In the genomic region with DNA sequence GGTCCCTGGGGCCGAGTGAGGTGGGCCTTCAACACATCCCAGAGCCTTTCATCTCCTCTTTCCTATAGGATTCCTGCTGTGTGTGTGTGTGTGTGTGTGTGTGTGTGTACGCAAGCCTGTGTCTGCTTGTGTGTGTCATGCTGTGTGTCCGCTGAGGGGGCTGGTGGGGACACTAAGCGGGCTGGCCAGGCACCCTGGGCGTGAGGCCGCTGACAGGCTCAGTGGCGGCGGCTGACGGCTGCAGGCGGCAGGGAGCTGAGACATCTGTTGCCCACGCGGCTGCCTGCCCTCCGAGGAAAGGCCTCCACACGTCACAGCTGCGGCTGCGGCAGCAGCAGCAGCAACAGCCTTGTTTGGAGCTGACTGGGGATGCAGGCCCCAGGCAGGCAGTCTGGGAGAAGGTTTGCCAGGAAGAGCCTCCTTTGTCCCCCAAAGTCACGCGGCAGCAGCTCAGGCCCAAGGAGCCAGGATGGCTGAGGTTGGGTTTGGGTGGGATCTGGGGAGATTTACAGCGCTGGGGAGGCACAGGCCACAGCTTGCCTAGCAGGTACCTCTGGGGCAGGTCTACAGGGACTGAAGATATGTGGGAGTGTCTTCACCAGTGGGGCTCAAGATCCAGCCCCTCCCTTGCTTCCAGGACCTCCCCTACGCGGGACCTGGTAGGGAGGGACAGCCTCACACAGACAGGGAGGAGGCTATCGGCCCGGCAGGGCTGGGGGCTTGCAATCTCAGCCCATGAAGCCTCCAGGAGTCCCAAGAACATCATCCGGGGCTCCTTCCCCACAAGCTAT, we compare ENCODE assay signal across 8 cellular contexts. TPM values are rescaled to one million over a fixed set of nuclear protein-coding genes. Genes with fewer than 3 reads are reported as not detected.
DNase-seq lines count a peak whose midpoint lies in the region; ATAC-seq, FAIRE-seq and TF ChIP-seq lines count a peak whose summit lies in the region.

No MANE protein-coding gene starts in this region.

- H3K4me3 Mint-ChIP-seq in activated CD8-positive, alpha-beta T cell treated with anti-CD3 and anti-CD28 coated beads, Interleukin-2, amount 10 ng/mL, durations not matched to agents 7 days and 5 days, result no peak overlapping the region

- no peak overlapping the region for H3K27ac Mint-ChIP-seq in activated CD8-positive, alpha-beta T cell treated with anti-CD3 and anti-CD28 coated beads, Interleukin-2, amount 10 ng/mL, durations not matched to agents 7 days and 5 days

- peak overlapping the region; percentile 96 for H3K27ac ChIP-seq in endothelial cell of umbilical vein (ENCODE audit: insufficient read depth, low read depth, low read length)

- CTCF ChIA-PET in AG04449 (lab: Yijun Ruan, JAX), result interaction anchor here (0.9 to 21.8 kb wide), 3 partner anchors 14 to 127 kb away, joined by 3 to 416 read pairs (median 36); no protein-coding TSS in a partner anchor
- CTCF ChIA-PET in endothelial cell of umbilical vein (lab: Charles Lee), result interaction anchor here (0.9 to 7.8 kb wide), 7 partner anchors 9 to 241 kb away, joined by 3 to 93 read pairs (median 4); a partner anchor contains a TSS
- CTCF ChIA-PET in activated CD8-positive, alpha-beta T cell treated with anti-CD3 and anti-CD28 coated beads, Interleukin-2, amount 10 ng/mL, durations not matched to agents 7 days and 5 days (lab: Charles Lee), result no interaction called here

- no peaks in the 10 kb centered on the region for H3K9me3 Mint-ChIP-seq in activated CD8-positive, alpha-beta T cell treated with anti-CD3 and anti-CD28 coated beads, Interleukin-2, amount 10 ng/mL, durations not matched to agents 7 days and 5 days (ENCODE audit: insufficient read depth)

- H4K20me1 ChIP-seq in endothelial cell of umbilical vein (replicated peaks; ENCODE audit: control insufficient read depth, extremely low read depth, insufficient read depth, low read length), result no peaks in the 10 kb centered on the region

- dilution Hi-C loops in endothelial cell of umbilical vein (cut with MboI; ENCODE audit: extremely low pct_ligation_motif_present, low sequenced_read_pairs), result no loop called here

- H3K4me3 ChIP-seq in AG04449 (ENCODE audit: low read depth, low read length), result peak overlapping the region; percentile 79
- peak overlapping the region; percentile 59 to 78 (median 78) for H3K4me3 ChIP-seq in endothelial cell of umbilical vein (replicated peaks in 1 of 3; ENCODE audit: insufficient read depth in 1 of 3, low read depth in 1 of 3, low read length in 3 of 3)
- no peak overlapping the region for H3K4me3 ChIP-seq in mucosa of stomach (ENCODE audit: low read length)

- H3K4me1 Mint-ChIP-seq in activated CD8-positive, alpha-beta T cell treated with anti-CD3 and anti-CD28 coated beads, Interleukin-2, amount 10 ng/mL, durations not matched to agents 7 days and 5 days (ENCODE audit: low read depth), result peaks cover 9% of the 10 kb centered on the region

- BruUV-seq in endothelial cell of umbilical vein (replicated peaks; lab: Mats Ljungman, UMichigan), result no TSS peak

- ATAC-seq in activated CD8-positive, alpha-beta T cell treated with anti-CD3 and anti-CD28 coated beads, Interleukin-2, amount 10 ng/mL, durations not matched to agents 7 days and 5 days, result no peak

- intact Hi-C loops in endothelial cell of umbilical vein (cut with micrococcal nuclease), result no loop called here

- POLR2A ChIA-PET in AG04449 (lab: Yijun Ruan, JAX) (interaction anchor here (0.6 to 2.6 kb wide), 8 partner anchors 13 to 236 kb away, joined by 3 to 9 read pairs (median 4); a partner anchor contains a TSS), endothelial cell of umbilical vein (lab: Charles Lee) (interaction anchor here (0.6 kb wide), 1 partner anchor 35 kb away, joined by 3 read pairs; a partner anchor contains a TSS)
- POLR2A ChIA-PET in activated CD8-positive, alpha-beta T cell treated with anti-CD3 and anti-CD28 coated beads, Interleukin-2, amount 10 ng/mL, durations not matched to agents 7 days and 5 days (lab: Charles Lee), result no interaction called here

- peak overlapping the region; percentile 96 for H3K9ac ChIP-seq in endothelial cell of umbilical vein (replicated peaks; ENCODE audit: extremely low read depth, insufficient read depth, low read length)
- peak overlapping the region; percentile 81 for H3K9ac ChIP-seq in mucosa of stomach (ENCODE audit: low read length)

- H3K36me3 ChIP-seq in endothelial cell of umbilical vein (ENCODE audit: control insufficient read depth in 2 of 2, extremely low read depth in 1 of 2, insufficient read depth in 2 of 2, low read length in 2 of 2) (peaks cover 2 to 3% of the 10 kb centered on the region in 2 experiments), mucosa of stomach (ENCODE audit: control insufficient read depth, insufficient read depth, low read length) (no peaks in the 10 kb centered on the region)

- no peaks in the 10 kb centered on the region for H3K9me1 ChIP-seq in endothelial cell of umbilical vein (replicated peaks; ENCODE audit: control insufficient read depth, extremely low read depth, insufficient read depth, low read length)

- no peaks in the 10 kb centered on the region for H3K36me3 Mint-ChIP-seq in activated CD8-positive, alpha-beta T cell treated with anti-CD3 and anti-CD28 coated beads, Interleukin-2, amount 10 ng/mL, durations not matched to agents 7 days and 5 days (ENCODE audit: low read depth)

- H3K4me1 ChIP-seq in endothelial cell of umbilical vein (ENCODE audit: control insufficient read depth, extremely low read depth, insufficient read depth, low read length) (peaks cover 60% of the 10 kb centered on the region), mucosa of stomach (ENCODE audit: control insufficient read depth, insufficient read depth, low read length) (peaks cover 48% of the 10 kb centered on the region)

- peak; percentile 84 for FAIRE-seq in endothelial cell of umbilical vein (lab: Jason Lieb, UNC)

- peak; percentile 62 for DNase-seq in AG04449 (ENCODE audit: low read depth, low spot score)
- peak; percentile 53 for DNase-seq in NCI-H69 (lab: John Stamatoyannopoulos, UW)
- peak; percentile 72 for DNase-seq in endothelial cell of umbilical vein (ENCODE audit: low read depth, low spot score)
- DNase-seq in activated T-cell treated with anti-CD3 and anti-CD28 coated beads, Interleukin-2, amount 50 U/mL, for 48 hours, result no peak
- no peak for DNase-seq in GF-D8 (lab: John Stamatoyannopoulos, UW)
- no peak for DNase-seq in activated CD8-positive, alpha-beta T cell treated with anti-CD3 and anti-CD28 coated beads, Interleukin-2, amount 10 ng/mL, durations not matched to agents 7 days and 5 days
- no peak for DNase-seq in A172 (ENCODE audit: low spot score)

- peak; percentile 44 for TF ChIP-seq POLR2A in endothelial cell of umbilical vein (IDR thresholded peaks at IDR 0.05; ENCODE audit: low read depth, low read length)

- H3K27me3 Mint-ChIP-seq in activated CD8-positive, alpha-beta T cell treated with anti-CD3 and anti-CD28 coated beads, Interleukin-2, amount 10 ng/mL, durations not matched to agents 7 days and 5 days (ENCODE audit: low read depth), result peaks cover 19% of the 10 kb centered on the region

- H2AFZ ChIP-seq in endothelial cell of umbilical vein (ENCODE audit: low read depth, low read length), result peak overlapping the region; percentile 5

- H3K27me3 ChIP-seq in endothelial cell of umbilical vein (ENCODE audit: control insufficient read depth in 2 of 2, insufficient read depth in 2 of 2, low read length in 2 of 2) (no peaks in the 10 kb centered on the region), mucosa of stomach (ENCODE audit: control insufficient read depth, insufficient read depth, low read length) (peaks cover 17% of the 10 kb centered on the region)

- peak overlapping the region; percentile 75 for H3K4me2 ChIP-seq in endothelial cell of umbilical vein (ENCODE audit: insufficient read depth, low read length)

- no peaks in the 10 kb centered on the region for H3K9me3 ChIP-seq in endothelial cell of umbilical vein (replicated peaks; ENCODE audit: control insufficient read depth, insufficient read depth, low read length)
- H3K9me3 ChIP-seq in mucosa of stomach (ENCODE audit: control insufficient read depth, low read length), result no peaks in the 10 kb centered on the region

- no peak for TF ChIP-seq CTCF in AG04449 (IDR thresholded peaks at IDR 0.05; ENCODE audit: insufficient read depth, low read length, missing control alignments)
- TF ChIP-seq CTCF in endothelial cell of umbilical vein (IDR thresholded peaks at IDR 0.05; ENCODE audit: extremely low read depth in 1 of 2, insufficient read depth in 1 of 2, low read depth in 1 of 2, low read length in 2 of 2), result no peak

- H3K79me2 ChIP-seq in endothelial cell of umbilical vein (ENCODE audit: control insufficient read depth, insufficient read depth, low read length), result peaks cover 43% of the 10 kb centered on the region

RNA-seq across cellular contexts. Expression of a gene that starts 1.8 kb away (rescaled TPM):
- 65.7 and 69.8 TPM in 2 replicates for total RNA-seq in endothelial cell of umbilical vein
- polyA plus RNA-seq in endothelial cell of umbilical vein, result 112 and 193 TPM in 2 replicates
- polyA plus RNA-seq in endothelial cell of umbilical vein (2011; cell fraction: cytosol; rRNA removed), result 94.1 and 114 TPM in 2 replicates
- polyA plus RNA-seq in endothelial cell of umbilical vein (2011; cell fraction: nucleus; rRNA removed), result 80.4 and 107 TPM in 2 replicates
- polyA plus RNA-seq in endothelial cell of umbilical vein (2012), result 68.2 and 80.0 TPM in 2 replicates
- 33.7 and 46.4 TPM in 2 replicates for polyA minus RNA-seq in endothelial cell of umbilical vein
- not detected for polyA minus RNA-seq in endothelial cell of umbilical vein (2011; cell fraction: cytosol; rRNA and poly(A)+ RNA removed)
- polyA minus RNA-seq in endothelial cell of umbilical vein (2011; cell fraction: nucleus; rRNA and poly(A)+ RNA removed), result 27.0 and 33.2 TPM in 2 replicates
- not detected for total RNA-seq in activated CD8-positive, alpha-beta T cell treated with anti-CD3 and anti-CD28 coated beads, Interleukin-2, amount 10 ng/mL, durations not matched to agents 7 days and 5 days
- total RNA-seq in A172 (2014; rRNA removed; shearing (Covaris generic)), result 0.05 TPM in 1 of 2 replicates, not detected in the other

RNA-seq across cellular contexts. Expression of a gene that starts 31.6 kb away (rescaled TPM):
- total RNA-seq in endothelial cell of umbilical vein, result 37.4 and 37.6 TPM in 2 replicates
- 58.7 and 67.1 TPM in 2 replicates for polyA plus RNA-seq in endothelial cell of umbilical vein
- 47.2 and 48.0 TPM in 2 replicates for polyA plus RNA-seq in endothelial cell of umbilical vein (2011; cell fraction: cytosol; rRNA removed)
- 46.7 and 48.4 TPM in 2 replicates for polyA plus RNA-seq in endothelial cell of umbilical vein (2011; cell fraction: nucleus; rRNA removed)
- 48.9 and 64.0 TPM in 2 replicates for polyA plus RNA-seq in endothelial cell of umbilical vein (2012)
- 66.9 and 75.4 TPM in 2 replicates for polyA minus RNA-seq in endothelial cell of umbilical vein
- 9.8 TPM for polyA minus RNA-seq in endothelial cell of umbilical vein (2011; cell fraction: cytosol; rRNA and poly(A)+ RNA removed)
- 19.0 and 19.4 TPM in 2 replicates for polyA minus RNA-seq in endothelial cell of umbilical vein (2011; cell fraction: nucleus; rRNA and poly(A)+ RNA removed)
- 10 to 100 TPM; 11.4 to 13.5 TPM for total RNA-seq in activated CD8-positive, alpha-beta T cell treated with anti-CD3 and anti-CD28 coated beads, Interleukin-2, amount 10 ng/mL, durations not matched to agents 7 days and 5 days
- total RNA-seq in A172 (2014; rRNA removed; shearing (Covaris generic)), result 58.7 and 71.7 TPM in 2 replicates

RNA-seq across cellular contexts. Expression of a gene that starts 34.9 kb away (rescaled TPM):
- total RNA-seq in endothelial cell of umbilical vein, result 4.9 and 5.4 TPM in 2 replicates
- 6.3 and 6.9 TPM in 2 replicates for polyA plus RNA-seq in endothelial cell of umbilical vein
- 3.2 and 3.8 TPM in 2 replicates for polyA plus RNA-seq in endothelial cell of umbilical vein (2011; cell fraction: cytosol; rRNA removed)
- 12.0 and 12.8 TPM in 2 replicates for polyA plus RNA-seq in endothelial cell of umbilical vein (2011; cell fraction: nucleus; rRNA removed)
- 1.6 and 3.0 TPM in 2 replicates for polyA plus RNA-seq in endothelial cell of umbilical vein (2012)
- 9.0 and 9.4 TPM in 2 replicates for polyA minus RNA-seq in endothelial cell of umbilical vein
- 2.6 TPM for polyA minus RNA-seq in endothelial cell of umbilical vein (2011; cell fraction: cytosol; rRNA and poly(A)+ RNA removed)
- polyA minus RNA-seq in endothelial cell of umbilical vein (2011; cell fraction: nucleus; rRNA and poly(A)+ RNA removed), result 8.3 and 12.3 TPM in 2 replicates
- not detected for total RNA-seq in activated CD8-positive, alpha-beta T cell treated with anti-CD3 and anti-CD28 coated beads, Interleukin-2, amount 10 ng/mL, durations not matched to agents 7 days and 5 days
- total RNA-seq in A172 (2014; rRNA removed; shearing (Covaris generic)), result 4.9 and 5.8 TPM in 2 replicates

Comparison
In these comparisons a context has a peak if more than half of its experiments do, and no peak if none do; other contexts are left out.
1. DNase-seq: peak in AG04449 (single experiment), NCI-H69 (single experiment) and endothelial cell of umbilical vein (single experiment); none in activated T-cell treated with anti-CD3 and anti-CD28 coated beads, Interleukin-2, amount 50 U/mL, for 48 hours (0 of 2), GF-D8 (single experiment), activated CD8-positive, alpha-beta T cell treated with anti-CD3 and anti-CD28 coated beads, Interleukin-2, amount 10 ng/mL, durations not matched to agents 7 days and 5 days (single experiment) and A172 (single experiment).
2. RNA of a gene that starts 1.8 kb away (total RNA-seq): 65.7 to 69.8 TPM in endothelial cell of umbilical vein; not detected in activated CD8-positive, alpha-beta T cell treated with anti-CD3 and anti-CD28 coated beads, Interleukin-2, amount 10 ng/mL, durations not matched to agents 7 days and 5 days and 0.05 TPM in A172; every median in the first group is over 10 times any median in the second.